8 cellular contexts compared by ENCODE assay signal in the genomic region with DNA sequence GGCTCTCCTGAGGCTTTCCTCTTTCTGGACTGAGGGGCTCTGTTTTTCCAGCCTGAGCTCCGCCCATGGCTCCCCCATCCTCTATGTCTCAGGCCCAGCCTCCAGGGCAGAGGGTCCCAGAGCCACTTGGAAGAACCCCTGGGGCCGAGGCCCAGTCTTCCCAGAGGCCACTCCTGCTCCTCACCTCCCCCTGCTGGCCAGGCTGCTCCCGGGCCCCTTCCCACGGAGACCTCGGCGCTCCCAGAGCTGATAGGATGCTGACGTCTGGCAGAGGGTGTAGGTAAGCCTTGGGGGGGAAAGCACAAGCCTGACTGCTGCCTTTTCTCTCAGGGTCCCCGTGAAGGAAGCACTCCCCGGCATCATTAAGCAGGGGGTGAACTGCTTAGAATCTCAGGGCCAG. TPM values are rescaled to one million over a fixed set of nuclear protein-coding genes. Genes with fewer than 3 reads are reported as not detected.
DNase-seq lines count a peak whose midpoint lies in the region; ATAC-seq and TF ChIP-seq lines count a peak whose summit lies in the region.

No MANE protein-coding gene starts in this region.

- no peaks in the 10 kb centered on the region for H3K36me3 Mint-ChIP-seq in activated CD8-positive, alpha-beta T cell treated with anti-CD3 and anti-CD28 coated beads for 36 hours (ENCODE audit: low read depth)

- ATAC-seq in activated CD8-positive, alpha-beta T cell treated with anti-CD3 and anti-CD28 coated beads for 36 hours, result peak; percentile 30
- ATAC-seq in HG02981 (IDR thresholded peaks at IDR 0.05; ENCODE audit: unreplicated experiment), result no peak

- CTCF ChIA-PET in activated CD8-positive, alpha-beta T cell treated with anti-CD3 and anti-CD28 coated beads for 36 hours (lab: Charles Lee), result interaction anchor here (0.7 to 1.2 kb wide), 2 partner anchors 104 to 116 kb away, joined by 3 to 7 read pairs; no protein-coding TSS in a partner anchor

- DNase-seq in AG09319 (ENCODE audit: extremely low read depth, low read depth), result no peak
- peak; percentile 55 for DNase-seq in GM13976 (ENCODE audit: low spot score)
- DNase-seq in activated CD8-positive, alpha-beta T cell treated with anti-CD3 and anti-CD28 coated beads for 36 hours, result peak; percentile 9
- no peak for DNase-seq in kidney epithelial cell (ENCODE audit: low read depth)
- no peak for DNase-seq in effector CD4-positive, alpha-beta T cell
- DNase-seq in NCI-H146 (lab: John Stamatoyannopoulos, UW), result no peak
- no peak for DNase-seq in cerebellum (ENCODE audit: low spot score)

- H3K4me3 Mint-ChIP-seq in activated CD8-positive, alpha-beta T cell treated with anti-CD3 and anti-CD28 coated beads for 36 hours, result no peak overlapping the region

- no peaks in the 10 kb centered on the region for H3K36me3 ChIP-seq in kidney epithelial cell (ENCODE audit: control insufficient read depth, insufficient read depth, low read length)

- no peak overlapping the region for H3K27ac Mint-ChIP-seq in activated CD8-positive, alpha-beta T cell treated with anti-CD3 and anti-CD28 coated beads for 36 hours

- POLR2A ChIA-PET in activated CD8-positive, alpha-beta T cell treated with anti-CD3 and anti-CD28 coated beads for 36 hours (lab: Charles Lee), result interaction anchor here (0.6 to 1.4 kb wide), 3 partner anchors 10 to 51 kb away, joined by 3 to 4 read pairs (median 3); partner anchors contain the start of genes ERH and SLC39A9

- peaks cover 2% of the 10 kb centered on the region for H3K27me3 ChIP-seq in kidney epithelial cell (ENCODE audit: control insufficient read depth, insufficient read depth, low read length)

- in situ Hi-C loops in GM13976 (cut with MboI; ENCODE audit: low sequenced_read_pairs, unreplicated experiment), result no loop called here

- intact Hi-C loops in activated CD8-positive, alpha-beta T cell treated with anti-CD3 and anti-CD28 coated beads for 36 hours (cut with micrococcal nuclease), result no loop called here

- TF ChIP-seq CTCF in AG09319 (IDR thresholded peaks at IDR 0.05; ENCODE audit: low read depth, low read length) (peak; percentile 73), GM13976 (IDR thresholded peaks at IDR 0.05; ENCODE audit: borderline replicate concordance, control extremely low read depth, extremely low read depth, insufficient read depth, missing control alignments) (peak; percentile 59), kidney epithelial cell (IDR thresholded peaks at IDR 0.05; ENCODE audit: insufficient read depth, low read length, poor library complexity, severe bottlenecking) (peak; percentile 81)
- TF ChIP-seq CTCF in activated CD8-positive, alpha-beta T cell treated with anti-CD3 and anti-CD28 coated beads for 36 hours (IDR thresholded peaks at IDR 0.05), result peak; percentile 17

- H3K9me3 Mint-ChIP-seq in activated CD8-positive, alpha-beta T cell treated with anti-CD3 and anti-CD28 coated beads for 36 hours, result no peaks in the 10 kb centered on the region

- no peak overlapping the region for H3K4me3 ChIP-seq in kidney epithelial cell (ENCODE audit: low read depth, low read length)

- H3K4me1 Mint-ChIP-seq in activated CD8-positive, alpha-beta T cell treated with anti-CD3 and anti-CD28 coated beads for 36 hours (ENCODE audit: low read depth), result no peaks in the 10 kb centered on the region

- H3K27me3 Mint-ChIP-seq in activated CD8-positive, alpha-beta T cell treated with anti-CD3 and anti-CD28 coated beads for 36 hours, result no peaks in the 10 kb centered on the region

RNA-seq across cellular contexts. Expression of gene ERH, which starts 51.4 kb away (rescaled TPM):
- 100 to 1,000 TPM; 301 to 313 TPM for total RNA-seq in activated CD8-positive, alpha-beta T cell treated with anti-CD3 and anti-CD28 coated beads for 36 hours
- total RNA-seq in kidney epithelial cell (107 and 141 TPM in 2 replicates), cerebellum (127 TPM)

RNA-seq across cellular contexts. Expression of gene SLC39A9, which starts 51.8 kb away (rescaled TPM):
- 10 to 100 TPM; 39.2 to 41.3 TPM for total RNA-seq in activated CD8-positive, alpha-beta T cell treated with anti-CD3 and anti-CD28 coated beads for 36 hours
- total RNA-seq in kidney epithelial cell, result 82.8 and 86.3 TPM in 2 replicates
- total RNA-seq in cerebellum, result 72.8 TPM

Comparison
In these comparisons a context has a peak if more than half of its experiments do, and no peak if none do; other contexts are left out.
1. DNase-seq: peak in GM13976 (single experiment) and activated CD8-positive, alpha-beta T cell treated with anti-CD3 and anti-CD28 coated beads for 36 hours (single experiment); none in AG09319 (single experiment), kidney epithelial cell (single experiment), effector CD4-positive, alpha-beta T cell (single experiment), NCI-H146 (single experiment) and cerebellum (single experiment).
2. CTCF ChIP-seq: peak in every context shown above with its lines; median percentile 81 in kidney epithelial cell; 73 in AG09319; 59 in GM13976; 17 in activated CD8-positive, alpha-beta T cell treated with anti-CD3 and anti-CD28 coated beads for 36 hours.